ENCODE assay signal across 8 cellular contexts in genomic region chr11:10807629-10808552, GRCh38. TPM values are rescaled to one million over a fixed set of nuclear protein-coding genes. Genes with fewer than 3 reads are reported as not detected.
DNase-seq lines count a peak whose midpoint lies in the region; ATAC-seq and TF ChIP-seq lines count a peak whose summit lies in the region.

No MANE protein-coding gene starts in this region.

- peak overlapping the region; percentile 94 for H3K4me3 Mint-ChIP-seq in activated T-helper 2 cell treated with anti-CD3 and anti-CD28 coated beads, Interferon-gamma antibody, Interleukin-2, Interleukin-4, amounts not matched to agents 10 μg/mL and 5 μg/mL and 100 μg/mL, durations not matched to agents 14 hours and 24 hours and 36 hours (ENCODE audit: low read depth)
- H3K4me3 Mint-ChIP-seq in nephron progenitor cell = peak overlapping the region; percentile 95

- peaks cover 38% of the 10 kb centered on the region for H3K4me1 Mint-ChIP-seq in activated T-helper 2 cell treated with anti-CD3 and anti-CD28 coated beads, Interferon-gamma antibody, Interleukin-2, Interleukin-4, amounts not matched to agents 10 μg/mL and 5 μg/mL and 100 μg/mL, durations not matched to agents 14 hours and 24 hours and 36 hours (ENCODE audit: low read depth)
- H3K4me1 Mint-ChIP-seq in nephron progenitor cell = peaks cover 62% of the 10 kb centered on the region

- peaks cover 59% of the 10 kb centered on the region for H3K36me3 Mint-ChIP-seq in activated T-helper 2 cell treated with anti-CD3 and anti-CD28 coated beads, Interferon-gamma antibody, Interleukin-2, Interleukin-4, amounts not matched to agents 10 μg/mL and 5 μg/mL and 100 μg/mL, durations not matched to agents 14 hours and 24 hours and 36 hours (ENCODE audit: low read depth)
- peaks cover 49% of the 10 kb centered on the region for H3K36me3 Mint-ChIP-seq in nephron progenitor cell (ENCODE audit: low read depth)

- peak; percentile 11 for ATAC-seq in HG02763 (IDR thresholded peaks at IDR 0.05; ENCODE audit: unreplicated experiment)

- H3K4me3 ChIP-seq in GM08714 (ENCODE audit: low read length) = peak overlapping the region; percentile 99
- H3K4me3 ChIP-seq in fibroblast of villous mesenchyme (ENCODE audit: low read depth, low read length) = peak overlapping the region; percentile 96

- TF ChIP-seq CTCF in fibroblast of villous mesenchyme (IDR thresholded peaks at IDR 0.05; ENCODE audit: insufficient read depth, low read depth, low read length) = no peak
- TF ChIP-seq CTCF in nephron progenitor cell (IDR thresholded peaks at IDR 0.05) = no peak

- no peaks in the 10 kb centered on the region for H3K9me3 Mint-ChIP-seq in activated T-helper 2 cell treated with anti-CD3 and anti-CD28 coated beads, Interferon-gamma antibody, Interleukin-2, Interleukin-4, amounts not matched to agents 10 μg/mL and 5 μg/mL and 100 μg/mL, durations not matched to agents 14 hours and 24 hours and 36 hours
- no peaks in the 10 kb centered on the region for H3K9me3 Mint-ChIP-seq in nephron progenitor cell

- peak overlapping the region; percentile 98 for H3K27ac Mint-ChIP-seq in activated T-helper 2 cell treated with anti-CD3 and anti-CD28 coated beads, Interferon-gamma antibody, Interleukin-2, Interleukin-4, amounts not matched to agents 10 μg/mL and 5 μg/mL and 100 μg/mL, durations not matched to agents 14 hours and 24 hours and 36 hours
- peak overlapping the region; percentile 100 for H3K27ac Mint-ChIP-seq in nephron progenitor cell

- DNase-seq in NOMO-1 treated with dmso at 0.1 percent for 144 hours (lab: John Stamatoyannopoulos, UW; ENCODE audit: unreplicated experiment) (peak; percentile 52), fibroblast of villous mesenchyme (ENCODE audit: low read depth) (peak; percentile 68), nephron progenitor cell (peak; percentile 56), stromal cell of bone marrow (ENCODE audit: low read depth) (peak; percentile 25), T1000 (lab: John Stamatoyannopoulos, UW) (no peak)
- DNase-seq in activated T-helper 2 cell treated with anti-CD3 and anti-CD28 coated beads, Interferon-gamma antibody, Interleukin-2, Interleukin-4, amounts not matched to agents 10 μg/mL and 5 μg/mL and 100 μg/mL, durations not matched to agents 14 hours and 24 hours and 36 hours (ENCODE audit: low spot score) = peak; percentile 46

- peaks cover under 1% of the 10 kb centered on the region for H3K27me3 Mint-ChIP-seq in activated T-helper 2 cell treated with anti-CD3 and anti-CD28 coated beads, Interferon-gamma antibody, Interleukin-2, Interleukin-4, amounts not matched to agents 10 μg/mL and 5 μg/mL and 100 μg/mL, durations not matched to agents 14 hours and 24 hours and 36 hours (ENCODE audit: low read depth)
- peaks cover 8% of the 10 kb centered on the region for H3K27me3 Mint-ChIP-seq in nephron progenitor cell (ENCODE audit: low read depth, poor library complexity)

- intact Hi-C loops in activated T-helper 2 cell treated with anti-CD3 and anti-CD28 coated beads, Interferon-gamma antibody, Interleukin-2, Interleukin-4, amounts not matched to agents 10 μg/mL and 5 μg/mL and 100 μg/mL, durations not matched to agents 14 hours and 24 hours and 36 hours (cut with micrococcal nuclease) = loop anchor here (1.0 to 5.0 kb wide), 3 partner anchors 92 to 351 kb away; partner anchors contain the start of gene AMPD3

RNA-seq across cellular contexts. Expression of gene EIF4G2, which starts 0.8 kb away (rescaled TPM):
- 1,057 and 1,120 TPM in 2 replicates for total RNA-seq in activated T-helper 2 cell treated with anti-CD3 and anti-CD28 coated beads, Interferon-gamma antibody, Interleukin-2, Interleukin-4, amounts not matched to agents 10 μg/mL and 5 μg/mL and 100 μg/mL, durations not matched to agents 14 hours and 24 hours and 36 hours
- total RNA-seq in fibroblast of villous mesenchyme = 898 and 1,093 TPM in 2 replicates

RNA-seq across cellular contexts. Expression of gene ZBED5, which starts 50.0 kb away (rescaled TPM):
- total RNA-seq in activated T-helper 2 cell treated with anti-CD3 and anti-CD28 coated beads, Interferon-gamma antibody, Interleukin-2, Interleukin-4, amounts not matched to agents 10 μg/mL and 5 μg/mL and 100 μg/mL, durations not matched to agents 14 hours and 24 hours and 36 hours = 39.2 and 40.3 TPM in 2 replicates
- 22.5 and 31.1 TPM in 2 replicates for total RNA-seq in fibroblast of villous mesenchyme

RNA-seq across cellular contexts. Expression of gene CTR9, which starts 56.8 kb away (rescaled TPM):
- 41.5 and 43.5 TPM in 2 replicates for total RNA-seq in activated T-helper 2 cell treated with anti-CD3 and anti-CD28 coated beads, Interferon-gamma antibody, Interleukin-2, Interleukin-4, amounts not matched to agents 10 μg/mL and 5 μg/mL and 100 μg/mL, durations not matched to agents 14 hours and 24 hours and 36 hours
- 20.6 and 36.7 TPM in 2 replicates for total RNA-seq in fibroblast of villous mesenchyme
